19 cellular contexts compared by ENCODE assay signal in genomic region chr10:44402465-44403205, GRCh38. TPM values are rescaled to one million over a fixed set of nuclear protein-coding genes. Genes with fewer than 3 reads are reported as not detected.
"Had no signal": no experiment of that assay in that cellular context is flagged by ENCODE, and none has a peak within 500 bp of the region (broad histone marks: within the 10 kb centered on the region; RNA-seq: fewer than 3 reads in every experiment).

No MANE protein-coding gene starts in this region.

- H2AFZ ChIP-seq: neural progenitor cell had no signal

- DNase-seq: activated CD4-positive, alpha-beta memory T cell treated with anti-CD3 and anti-CD28 coated beads, Interleukin-2, amount 10 ng/mL, durations not matched to agents 7 days and 5 days; activated CD4-positive, alpha-beta T cell treated with anti-CD3 and anti-CD28 coated beads for 36 hours; activated naive CD4-positive, alpha-beta T cell treated with anti-CD3 and anti-CD28 coated beads for 36 hours; activated T-cell treated with anti-CD3 and anti-CD28 coated beads, Interleukin-2, amount 50 U/mL, for 24 hours; body of pancreas; caudate nucleus; gastrocnemius medialis; left ventricle myocardium superior; mucosa of descending colon; naive B cell; pancreas; right lobe of liver; small intestine; stimulated activated CD4-positive, alpha-beta T cell treated with anti-CD3 and anti-CD28 coated beads, Interleukin-4, amount 100 ng/mL, for 1 hour; stomach; trophoblast cell had no signal

- H3K9ac ChIP-seq: neural progenitor cell had no signal

- H3K9me3 ChIP-seq: body of pancreas, gastrocnemius medialis, mucosa of descending colon, pancreas, right lobe of liver had no signal

- H3K4me1 ChIP-seq: body of pancreas, pancreas, right lobe of liver, stomach had no signal

- H3K4me2 ChIP-seq: neural progenitor cell had no signal

- ATAC-seq: activated CD4-positive, alpha-beta T cell treated with anti-CD3 and anti-CD28 coated beads for 36 hours; body of pancreas; esophagus mucosa; gastrocnemius medialis; left ventricle myocardium superior; mucosa of descending colon; pancreas; right lobe of liver had no signal

- H3K4me3 ChIP-seq: body of pancreas, gastrocnemius medialis, mucosa of descending colon, neural progenitor cell, pancreas, right lobe of liver, stomach had no signal

- H3K27ac ChIP-seq: body of pancreas, gastrocnemius medialis, neural progenitor cell, pancreas, right lobe of liver, stomach had no signal

- H3K27me3 ChIP-seq: body of pancreas, gastrocnemius medialis, neural progenitor cell, pancreas, right lobe of liver had no signal

- H3K36me3 ChIP-seq: gastrocnemius medialis, neural progenitor cell, pancreas, right lobe of liver, stomach had no signal

RNA-seq across cellular contexts. Expression of gene CXCL12, which starts 17.7 kb away (rescaled TPM):
- total RNA-seq: activated CD4-positive, alpha-beta memory T cell treated with anti-CD3 and anti-CD28 coated beads, Interleukin-2, amount 10 ng/mL, durations not matched to agents 7 days and 5 days; activated CD4-positive, alpha-beta T cell treated with anti-CD3 and anti-CD28 coated beads for 36 hours; activated naive CD4-positive, alpha-beta T cell treated with anti-CD3 and anti-CD28 coated beads for 36 hours; activated T-helper 2 cell treated with anti-CD3 and anti-CD28 coated beads, Interferon-gamma antibody, Interleukin-2, Interleukin-4, amounts not matched to agents 10 μg/mL and 5 μg/mL and 100 μg/mL, durations not matched to agents 14 hours and 24 hours and 36 hours had no signal
